Comparison of ENCODE assay signal across 22 cellular contexts in genomic region chr2:44803100-44803424, GRCh38.
A peak's percentile ranks its signal among the peaks of the same experiment; 100 is the strongest.
DNase-seq lines count a peak whose midpoint lies in the region; ATAC-seq and TF ChIP-seq lines count a peak whose summit lies in the region.
"Had no signal": no experiment of that assay in that cellular context is flagged by ENCODE, and none has a peak within 500 bp of the region (broad histone marks: within the 10 kb centered on the region; RNA-seq: fewer than 3 reads in every experiment).

No MANE protein-coding gene starts in this region.

- H3K27ac ChIP-seq in HUES48 (ENCODE audit: low read depth, low read length): peak overlapping the region; percentile 87
- peak overlapping the region; percentile 70 for H3K27ac ChIP-seq in neural progenitor cell
- no peak overlapping the region for H3K27ac ChIP-seq in gastroesophageal sphincter
- H3K27ac ChIP-seq: prostate gland, SJSA1, transverse colon had no signal

- H3K9me3 ChIP-seq in ES-I3 (ENCODE audit: control insufficient read depth, insufficient read depth, low read length): no peaks in the 10 kb centered on the region
- H3K9me3 ChIP-seq in HUES48 (ENCODE audit: control insufficient read depth, insufficient read depth, low read length): no peaks in the 10 kb centered on the region
- no peaks in the 10 kb centered on the region for H3K9me3 ChIP-seq in neural progenitor cell (ENCODE audit: low read depth)
- H3K9me3 ChIP-seq in gastroesophageal sphincter: peaks cover 0 to 6% (median 0%) of the 10 kb centered on the region in 3 donors
- H3K9me3 ChIP-seq: prostate gland, SJSA1, transverse colon had no signal

- H4K20me1 ChIP-seq in neural progenitor cell (ENCODE audit: low read depth): peaks cover 6% of the 10 kb centered on the region

- ATAC-seq in gastroesophageal sphincter (no peak), GM21526 (IDR thresholded peaks at IDR 0.05; ENCODE audit: low FRiP score, unreplicated experiment) (no peak)
- ATAC-seq: activated CD8-positive, alpha-beta T cell treated with anti-CD3 and anti-CD28 coated beads, Interleukin-2, amount 10 ng/mL, durations not matched to agents 7 days and 5 days had no signal

- H3K27me3 Mint-ChIP-seq in glutamatergic neuron (ENCODE audit: unreplicated experiment): peaks cover 21% of the 10 kb centered on the region
- H3K27me3 Mint-ChIP-seq in neural progenitor cell (ENCODE audit: insufficient read depth, low read depth): peaks cover 75% of the 10 kb centered on the region
- peaks cover 88% of the 10 kb centered on the region for H3K27me3 Mint-ChIP-seq in osteocyte (ENCODE audit: unreplicated experiment)

- H3K9ac ChIP-seq in ES-I3 (ENCODE audit: low read depth, low read length): peak overlapping the region; percentile 45; the same call in 1 of the 2 replicates
- no peak overlapping the region for H3K9ac ChIP-seq in HUES48 (ENCODE audit: low read depth, low read length)
- no peak overlapping the region for H3K9ac ChIP-seq in neural progenitor cell

- H3K4me1 Mint-ChIP-seq in glutamatergic neuron (ENCODE audit: low read depth, unreplicated experiment): peaks cover 6% of the 10 kb centered on the region
- peaks cover 36% of the 10 kb centered on the region for H3K4me1 Mint-ChIP-seq in neural progenitor cell
- H3K4me1 Mint-ChIP-seq in osteocyte (ENCODE audit: unreplicated experiment): peaks cover 17% of the 10 kb centered on the region

- H3K9me3 Mint-ChIP-seq in glutamatergic neuron (ENCODE audit: unreplicated experiment): peaks cover 2% of the 10 kb centered on the region
- peaks cover 4% of the 10 kb centered on the region for H3K9me3 Mint-ChIP-seq in neural progenitor cell
- H3K9me3 Mint-ChIP-seq in osteocyte (ENCODE audit: unreplicated experiment): no peaks in the 10 kb centered on the region

- H3K27ac Mint-ChIP-seq in glutamatergic neuron (ENCODE audit: unreplicated experiment): no peak overlapping the region
- H3K27ac Mint-ChIP-seq in neural progenitor cell: peak overlapping the region; percentile 66
- no peak overlapping the region for H3K27ac Mint-ChIP-seq in osteocyte (ENCODE audit: unreplicated experiment)
- H3K27ac Mint-ChIP-seq: activated CD8-positive, alpha-beta T cell treated with anti-CD3 and anti-CD28 coated beads, Interleukin-2, amount 10 ng/mL, durations not matched to agents 7 days and 5 days; CD4-positive, CD25-positive, alpha-beta regulatory T cell; naive thymus-derived CD8-positive, alpha-beta T cell had no signal

- peak overlapping the region; percentile 77 for H3K4me2 ChIP-seq in neural progenitor cell

- DNase-seq in glutamatergic neuron (no peak), neural progenitor cell (ENCODE audit: low spot score) (no peak), osteocyte (ENCODE audit: extremely low spot score, unreplicated experiment) (no peak), C1 segment of cervical spinal cord (lab: John Stamatoyannopoulos, UW) (no peak)
- DNase-seq: activated CD8-positive, alpha-beta T cell treated with anti-CD3 and anti-CD28 coated beads, Interleukin-2, amount 10 ng/mL, durations not matched to agents 7 days and 5 days; activated gamma-delta T cell; activated T-cell treated with anti-CD3 and anti-CD28 coated beads, Interleukin-2, amount 50 U/mL, for 1 hour; CD4-positive, CD25-positive, alpha-beta regulatory T cell; cortex of kidney; left colon; naive thymus-derived CD8-positive, alpha-beta T cell; NCI-H187; NCI-H2171 treated with DMSO at 0.1 percent for 48 hours; NCI-H526 treated with DMSO at 0.1 percent for 48 hours; T-helper 1 cell; transverse colon had no signal

- no peak for TF ChIP-seq CTCF in glutamatergic neuron (IDR thresholded peaks at IDR 0.05; ENCODE audit: partially characterized antibody, unreplicated experiment)
- TF ChIP-seq CTCF in neural progenitor cell (IDR thresholded peaks at IDR 0.05): no peak
- TF ChIP-seq CTCF in osteocyte (IDR thresholded peaks at IDR 0.05): no peak
- no peak for TF ChIP-seq CTCF in gastroesophageal sphincter (IDR thresholded peaks at IDR 0.05)

- 17 to 29% methylated on average over 9 of the region's 10 CpGs for WGBS in gastroesophageal sphincter (ENCODE audit: low coverage in 1 of 2), 2 donors

- H3K79me2 ChIP-seq in neural progenitor cell (ENCODE audit: low read depth): peaks cover 5% of the 10 kb centered on the region

- peak overlapping the region; percentile 61 for H3K4me3 ChIP-seq in HUES48 (ENCODE audit: low read depth, low read length)
- peak overlapping the region; percentile 45 for H3K4me3 ChIP-seq in neural progenitor cell
- no peak overlapping the region for H3K4me3 ChIP-seq in gastroesophageal sphincter
- H3K4me3 ChIP-seq: prostate gland, SJSA1 had no signal

- no peaks in the 10 kb centered on the region for H3K36me3 ChIP-seq in ES-I3 (ENCODE audit: insufficient read depth, low read length)
- no peaks in the 10 kb centered on the region for H3K36me3 ChIP-seq in HUES48 (ENCODE audit: control insufficient read depth, insufficient read depth, low read length)
- no peaks in the 10 kb centered on the region for H3K36me3 ChIP-seq in neural progenitor cell
- H3K36me3 ChIP-seq in gastroesophageal sphincter: no peaks in the 10 kb centered on the region
- H3K36me3 ChIP-seq: prostate gland, SJSA1, transverse colon had no signal

- H3K4me3 Mint-ChIP-seq in glutamatergic neuron (ENCODE audit: unreplicated experiment) (peak overlapping the region; percentile 68), neural progenitor cell (peak overlapping the region; percentile 79), osteocyte (ENCODE audit: unreplicated experiment) (no peak overlapping the region)
- H3K4me3 Mint-ChIP-seq: activated CD8-positive, alpha-beta T cell treated with anti-CD3 and anti-CD28 coated beads, Interleukin-2, amount 10 ng/mL, durations not matched to agents 7 days and 5 days had no signal

- H3K27me3 ChIP-seq in HUES48 (ENCODE audit: control insufficient read depth, insufficient read depth, low read length): peaks cover 78% of the 10 kb centered on the region
- peaks cover 24% of the 10 kb centered on the region for H3K27me3 ChIP-seq in neural progenitor cell
- H3K27me3 ChIP-seq in gastroesophageal sphincter: peaks cover 100% of the 10 kb centered on the region

- no peak overlapping the region for H2AFZ ChIP-seq in neural progenitor cell (replicated peaks)

- no peak for TF ChIP-seq POLR2A in gastroesophageal sphincter (IDR thresholded peaks at IDR 0.05)

- no peak for TF ChIP-seq EP300 in gastroesophageal sphincter (IDR thresholded peaks at IDR 0.05)

- H3K36me3 Mint-ChIP-seq in glutamatergic neuron (ENCODE audit: unreplicated experiment) (no peaks in the 10 kb centered on the region), neural progenitor cell (no peaks in the 10 kb centered on the region), osteocyte (ENCODE audit: unreplicated experiment) (no peaks in the 10 kb centered on the region)

- H3F3A ChIP-seq in neural progenitor cell (ENCODE audit: low read depth): peaks cover 89% of the 10 kb centered on the region

- H3K4me1 ChIP-seq in ES-I3 (ENCODE audit: insufficient read depth, low read length) (peaks cover 13% of the 10 kb centered on the region), HUES48 (ENCODE audit: control insufficient read depth, insufficient read depth, low read length) (peaks cover 79% of the 10 kb centered on the region), neural progenitor cell (peaks cover 78% of the 10 kb centered on the region), gastroesophageal sphincter (peaks cover 0 to 22% (median 16%) of the 10 kb centered on the region in 3 donors)
- H3K4me1 ChIP-seq: prostate gland, SJSA1 had no signal

Comparison
In these comparisons a context has a peak if more than half of its experiments do, and no peak if none do; other contexts are left out.
1. H3K27ac ChIP-seq: peak in HUES48 (single experiment) and neural progenitor cell (single experiment); none in gastroesophageal sphincter (0 of 4).
2. H3K4me3 ChIP-seq: peak in HUES48 (single experiment) and neural progenitor cell (single experiment); none in gastroesophageal sphincter (0 of 2).